Comparison of ENCODE assay signal across 8 cellular contexts in the genomic region with DNA sequence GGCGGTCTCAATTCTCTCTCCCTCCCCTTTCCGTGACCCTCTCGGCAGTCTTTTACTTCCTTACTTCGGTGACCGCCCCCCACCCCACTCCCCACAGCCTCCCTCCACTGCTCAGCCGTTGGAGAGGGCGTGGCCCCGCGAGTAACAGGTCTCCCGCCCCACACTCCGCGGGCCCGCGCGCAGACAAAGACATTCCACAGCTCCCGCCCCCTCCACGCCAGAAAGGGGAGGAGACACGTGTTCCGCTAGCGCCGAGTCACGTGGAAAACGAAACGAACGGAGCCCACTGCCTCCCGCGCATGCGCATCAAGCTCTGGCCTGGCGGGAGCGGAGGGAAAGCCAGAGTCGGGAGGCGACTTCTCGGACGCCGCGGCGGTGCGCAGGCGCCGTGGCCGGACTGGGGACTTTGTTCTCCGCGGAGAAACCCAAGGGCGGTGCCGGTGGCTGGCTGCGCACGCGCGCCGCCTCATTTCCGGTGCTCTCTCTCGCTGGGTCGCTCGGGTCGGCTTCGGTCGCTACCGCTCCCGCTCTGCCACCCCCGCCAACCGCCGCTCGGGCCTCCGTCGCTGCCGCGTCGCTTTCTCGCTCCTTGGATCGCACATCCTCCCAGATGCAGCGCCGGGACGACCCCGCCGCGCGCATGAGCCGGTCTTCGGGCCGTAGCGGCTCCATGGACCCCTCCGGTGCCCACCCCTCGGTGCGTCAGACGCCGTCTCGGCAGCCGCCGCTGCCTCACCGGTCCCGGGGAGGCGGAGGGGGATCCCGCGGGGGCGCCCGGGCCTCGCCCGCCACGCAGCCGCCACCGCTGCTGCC. TPM values are rescaled to one million over a fixed set of nuclear protein-coding genes. Genes with fewer than 3 reads are reported as not detected.
DNase-seq lines count a peak whose midpoint lies in the region; ATAC-seq, FAIRE-seq and TF ChIP-seq lines count a peak whose summit lies in the region.

Gene KHDRBS1 (plus strand): TSS at position 483 of the 813 bp plus-strand sequence. CDS start 128 bp downstream, at position 611.

- no peaks in the 10 kb centered on the region for H3K27me3 Mint-ChIP-seq in natural killer cell (ENCODE audit: low read depth in 2 of 2)

- peaks cover 43% of the 10 kb centered on the region for H4K20me1 ChIP-seq in Loucy (ENCODE audit: insufficient read depth, low read length, poor library complexity, severe bottlenecking)

- H3K36me3 ChIP-seq in Loucy (ENCODE audit: insufficient read depth, low read length): peaks cover 3% of the 10 kb centered on the region

- peak within 1 kb of the TSS; percentile 94 for H3K4me3 ChIP-seq in Loucy (ENCODE audit: low read length, poor library complexity, severe bottlenecking)

- H3K4me1 Mint-ChIP-seq in natural killer cell: peaks cover 34 to 42% of the 10 kb centered on the region in 2 donors

- H3K36me3 Mint-ChIP-seq in natural killer cell: no peaks in the 10 kb centered on the region

- H3K9me2 ChIP-seq in Loucy (replicated peaks; ENCODE audit: low read depth, low read length): no peaks in the 10 kb centered on the region

- H3K9ac ChIP-seq in Loucy (ENCODE audit: low read depth, low read length, poor library complexity, severe bottlenecking): peak within 1 kb of the TSS; percentile 94

- peaks cover 56% of the 10 kb centered on the region for H3K79me2 ChIP-seq in Loucy (ENCODE audit: insufficient read depth, low read length)

- no peaks in the 10 kb centered on the region for H3K9me3 Mint-ChIP-seq in natural killer cell

- H3K4me1 ChIP-seq in Loucy (ENCODE audit: insufficient read depth, low read length, poor library complexity, severe bottlenecking): peaks cover 41% of the 10 kb centered on the region

- TF ChIP-seq CTCF in Loucy (conservative IDR thresholded peaks at IDR 0.05; ENCODE audit: low read length) (no peak), natural killer cell (IDR thresholded peaks at IDR 0.05) (no peak)

- H3K27me3 ChIP-seq in Loucy (ENCODE audit: insufficient read depth, low read length, poor library complexity, severe bottlenecking): no peaks in the 10 kb centered on the region

- peak within 1 kb of the TSS; percentile 92 for H3K4me2 ChIP-seq in Loucy (ENCODE audit: low read depth, low read length, poor library complexity, severe bottlenecking)

- peak within 1 kb of the TSS; percentile 94 for H3K4me3 Mint-ChIP-seq in natural killer cell

- FAIRE-seq in H54 (lab: Jason Lieb, UNC): peak; percentile 78

- peak within 1 kb of the TSS; percentile 72 for H2AFZ ChIP-seq in Loucy (ENCODE audit: low read length)

- H3K9me3 ChIP-seq in Loucy (ENCODE audit: insufficient read depth, low read depth, low read length): no peaks in the 10 kb centered on the region

- DNase-seq in EL (peak; percentile 99), H54 (ENCODE audit: insufficient read length, low spot score) (peak; percentile 98), fibroblast of peridontal ligament (ENCODE audit: extremely low read depth) (peak; percentile 99), natural killer cell (peak; percentile 92)
- DNase-seq in activated T-helper 9 cell treated with anti-CD3 and anti-CD28 coated beads, Interleukin-2, amount 50 U/mL, for 16 hours (ENCODE audit: low read depth): peak; percentile 98
- DNase-seq in stimulated activated naive CD4-positive, alpha-beta T cell treated with Interleukin-2 at 50 U/mL for 16 hours (lab: John Stamatoyannopoulos, UW): peak; percentile 98

- TF ChIP-seq POLR2A in H54 (IDR thresholded peaks at IDR 0.05; ENCODE audit: low read depth, low read length) (peak; percentile 78), Raji (IDR thresholded peaks at IDR 0.05; ENCODE audit: insufficient read depth, low read depth, low read length) (peak; percentile 81)

- peak within 1 kb of the TSS; percentile 91 to 95 for H3K27ac Mint-ChIP-seq in natural killer cell

- intact Hi-C loops in natural killer cell (cut with micrococcal nuclease): loop anchor here (2.0 kb wide), 1 partner anchor 59 kb away; the partner anchor contains the start of gene TMEM39B

- H3F3A ChIP-seq in Loucy (ENCODE audit: low read depth): no peaks in the 10 kb centered on the region

- ATAC-seq in natural killer cell: peak; percentile 79 to 92 (median 82)

RNA-seq across cellular contexts. Expression of gene KHDRBS1, which starts in this region (rescaled TPM):
- total RNA-seq in natural killer cell: 100 to 1,000 TPM; 107 to 112 (median 109) TPM

Comparison
In these comparisons a context has a peak if more than half of its experiments do, and no peak if none do; other contexts are left out.
1. Peak in every context shown above with its lines: DNase-seq, ATAC-seq and H3K4me3 ChIP-seq.